Comparison of ENCODE assay signal across 16 cellular contexts in the genomic region with DNA sequence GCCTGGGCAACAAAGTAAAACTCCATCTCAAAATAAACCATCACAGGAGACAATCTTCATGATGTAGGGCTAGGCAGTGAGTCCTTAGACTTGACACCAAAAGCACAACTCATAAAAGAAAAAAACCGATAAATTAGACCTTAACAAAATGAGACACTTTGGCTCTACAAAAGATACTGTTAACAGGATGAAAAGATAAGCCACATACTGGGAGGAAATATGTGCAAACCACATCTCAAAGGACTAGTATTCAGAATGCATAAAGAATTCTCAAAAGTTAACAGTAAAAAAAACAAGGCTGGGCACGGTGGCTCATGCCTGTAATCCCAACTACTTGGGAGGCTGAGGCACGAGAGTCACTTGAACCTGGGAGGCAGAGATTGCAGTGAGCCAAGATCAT. TPM values are rescaled to one million over a fixed set of nuclear protein-coding genes. Genes with fewer than 3 reads are reported as not detected.
A peak's percentile ranks its signal among the peaks of the same experiment; 100 is the strongest.
DNase-seq lines count a peak whose midpoint lies in the region; ATAC-seq lines count a peak whose summit lies in the region.
"Had no signal": no experiment of that assay in that cellular context is flagged by ENCODE, and none has a peak within 500 bp of the region (broad histone marks: within the 10 kb centered on the region; RNA-seq: fewer than 3 reads in every experiment).

No MANE protein-coding gene starts in this region.

- peaks cover 38% of the 10 kb centered on the region for H3K4me1 ChIP-seq in CD4-positive, alpha-beta memory T cell (ENCODE audit: insufficient read depth, low read length)

- POLR2A ChIA-PET in activated CD4-positive, alpha-beta memory T cell treated with anti-CD3 and anti-CD28 coated beads, Interleukin-2, amount 10 ng/mL, durations not matched to agents 7 days and 5 days (lab: Charles Lee) = no interaction called here
- POLR2A ChIA-PET in activated CD4-positive, alpha-beta memory T cell treated with anti-CD3 and anti-CD28 coated beads for 36 hours (lab: Charles Lee) = no interaction called here
- POLR2A ChIA-PET in CD4-positive, alpha-beta memory T cell (lab: Charles Lee; ENCODE audit: partially characterized antibody) = no interaction called here

- no peaks in the 10 kb centered on the region for H3K27me3 ChIP-seq in CD4-positive, alpha-beta memory T cell (ENCODE audit: insufficient read depth, low read length)
- H3K27me3 ChIP-seq: BLaER1, MG63 had no signal

- intact Hi-C loops in activated CD4-positive, alpha-beta memory T cell treated with anti-CD3 and anti-CD28 coated beads for 36 hours (cut with micrococcal nuclease) = no loop called here
- intact Hi-C loops in CD4-positive, alpha-beta memory T cell (cut with micrococcal nuclease) = no loop called here

- CTCF ChIA-PET in activated CD4-positive, alpha-beta memory T cell treated with anti-CD3 and anti-CD28 coated beads, Interleukin-2, amount 10 ng/mL, durations not matched to agents 7 days and 5 days (lab: Charles Lee) = no interaction called here
- CTCF ChIA-PET in activated CD4-positive, alpha-beta memory T cell treated with anti-CD3 and anti-CD28 coated beads for 36 hours (lab: Charles Lee) = interaction anchor here (1.1 kb wide), 1 partner anchor 183 kb away, joined by 3 read pairs; no protein-coding TSS in a partner anchor
- CTCF ChIA-PET in CD4-positive, alpha-beta memory T cell (lab: Charles Lee; ENCODE audit: partially characterized antibody) = no interaction called here

- peaks cover 17% of the 10 kb centered on the region for H3K4me1 Mint-ChIP-seq in activated CD4-positive, alpha-beta memory T cell treated with anti-CD3 and anti-CD28 coated beads, Interleukin-2, amount 10 ng/mL, durations not matched to agents 7 days and 5 days
- H3K4me1 Mint-ChIP-seq in activated CD4-positive, alpha-beta memory T cell treated with anti-CD3 and anti-CD28 coated beads for 36 hours (ENCODE audit: low read depth) = peaks cover 19% of the 10 kb centered on the region
- peaks cover 20 to 49% (median 32%) of the 10 kb centered on the region in 4 donors for H3K4me1 Mint-ChIP-seq in CD4-positive, alpha-beta memory T cell
- peaks cover 9% of the 10 kb centered on the region for H3K4me1 Mint-ChIP-seq in T-helper 2 cell treated with Interferon-gamma antibody and Interleukin-4, amounts not matched to agents 5 μg/mL and 100 μg/mL, for 36 hours (ENCODE audit: low read depth)
- peaks cover 52 to 62% of the 10 kb centered on the region in 2 donors for H3K4me1 Mint-ChIP-seq in immature natural killer cell

- no peaks in the 10 kb centered on the region for H3K9me3 Mint-ChIP-seq in activated CD4-positive, alpha-beta memory T cell treated with anti-CD3 and anti-CD28 coated beads, Interleukin-2, amount 10 ng/mL, durations not matched to agents 7 days and 5 days
- H3K9me3 Mint-ChIP-seq in activated CD4-positive, alpha-beta memory T cell treated with anti-CD3 and anti-CD28 coated beads for 36 hours = no peaks in the 10 kb centered on the region
- peaks cover 0 to 2% (median 0%) of the 10 kb centered on the region in 8 donors for H3K9me3 Mint-ChIP-seq in CD4-positive, alpha-beta memory T cell
- no peaks in the 10 kb centered on the region for H3K9me3 Mint-ChIP-seq in T-helper 2 cell treated with Interferon-gamma antibody and Interleukin-4, amounts not matched to agents 5 μg/mL and 100 μg/mL, for 36 hours
- no peaks in the 10 kb centered on the region for H3K9me3 Mint-ChIP-seq in immature natural killer cell

- no peak overlapping the region for H3K4me3 Mint-ChIP-seq in activated CD4-positive, alpha-beta memory T cell treated with anti-CD3 and anti-CD28 coated beads, Interleukin-2, amount 10 ng/mL, durations not matched to agents 7 days and 5 days
- H3K4me3 Mint-ChIP-seq in activated CD4-positive, alpha-beta memory T cell treated with anti-CD3 and anti-CD28 coated beads for 36 hours = no peak overlapping the region
- H3K4me3 Mint-ChIP-seq in CD4-positive, alpha-beta memory T cell = peak overlapping the region; percentile 26 to 82 (median 66)
- peak overlapping the region; percentile 34 for H3K4me3 Mint-ChIP-seq in T-helper 2 cell treated with Interferon-gamma antibody and Interleukin-4, amounts not matched to agents 5 μg/mL and 100 μg/mL, for 36 hours
- H3K4me3 Mint-ChIP-seq in immature natural killer cell = peak overlapping the region; percentile 65 to 80 (median 73)

- H3K27ac Mint-ChIP-seq in activated CD4-positive, alpha-beta memory T cell treated with anti-CD3 and anti-CD28 coated beads, Interleukin-2, amount 10 ng/mL, durations not matched to agents 7 days and 5 days = peak overlapping the region; percentile 59
- no peak overlapping the region for H3K27ac Mint-ChIP-seq in activated CD4-positive, alpha-beta memory T cell treated with anti-CD3 and anti-CD28 coated beads for 36 hours
- peak overlapping the region; percentile 59 to 91 (median 80) for H3K27ac Mint-ChIP-seq in CD4-positive, alpha-beta memory T cell
- H3K27ac Mint-ChIP-seq in T-helper 2 cell treated with Interferon-gamma antibody and Interleukin-4, amounts not matched to agents 5 μg/mL and 100 μg/mL, for 36 hours = peak overlapping the region; percentile 5
- H3K27ac Mint-ChIP-seq in immature natural killer cell = peak overlapping the region; percentile 67 to 87 (median 76)

- no peak for ATAC-seq in GM19035 (IDR thresholded peaks at IDR 0.05; ENCODE audit: unreplicated experiment)
- no peak for ATAC-seq in HG02884 (IDR thresholded peaks at IDR 0.05; ENCODE audit: unreplicated experiment)
- ATAC-seq in HG02798 (IDR thresholded peaks at IDR 0.05; ENCODE audit: poor library complexity, unreplicated experiment) = no peak

- no peaks in the 10 kb centered on the region for H3K27me3 Mint-ChIP-seq in activated CD4-positive, alpha-beta memory T cell treated with anti-CD3 and anti-CD28 coated beads, Interleukin-2, amount 10 ng/mL, durations not matched to agents 7 days and 5 days
- no peaks in the 10 kb centered on the region for H3K27me3 Mint-ChIP-seq in activated CD4-positive, alpha-beta memory T cell treated with anti-CD3 and anti-CD28 coated beads for 36 hours
- no peaks in the 10 kb centered on the region for H3K27me3 Mint-ChIP-seq in CD4-positive, alpha-beta memory T cell
- no peaks in the 10 kb centered on the region for H3K27me3 Mint-ChIP-seq in T-helper 2 cell treated with Interferon-gamma antibody and Interleukin-4, amounts not matched to agents 5 μg/mL and 100 μg/mL, for 36 hours (ENCODE audit: low read depth)
- H3K27me3 Mint-ChIP-seq in immature natural killer cell (ENCODE audit: low read depth in 3 of 3) = peaks cover 0 to 6% (median 0%) of the 10 kb centered on the region in 3 donors

- H3K27ac ChIP-seq in CD4-positive, alpha-beta memory T cell (ENCODE audit: low read depth, low read length) = no peak overlapping the region
- H3K27ac ChIP-seq: BLaER1, KMS-11 had no signal

- H3K36me3 Mint-ChIP-seq in activated CD4-positive, alpha-beta memory T cell treated with anti-CD3 and anti-CD28 coated beads, Interleukin-2, amount 10 ng/mL, durations not matched to agents 7 days and 5 days (ENCODE audit: low read depth) = no peaks in the 10 kb centered on the region
- H3K36me3 Mint-ChIP-seq in activated CD4-positive, alpha-beta memory T cell treated with anti-CD3 and anti-CD28 coated beads for 36 hours = no peaks in the 10 kb centered on the region
- H3K36me3 Mint-ChIP-seq in CD4-positive, alpha-beta memory T cell = no peaks in the 10 kb centered on the region
- H3K36me3 Mint-ChIP-seq in T-helper 2 cell treated with Interferon-gamma antibody and Interleukin-4, amounts not matched to agents 5 μg/mL and 100 μg/mL, for 36 hours (ENCODE audit: low read depth) = no peaks in the 10 kb centered on the region
- H3K36me3 Mint-ChIP-seq in immature natural killer cell = no peaks in the 10 kb centered on the region

- no peak overlapping the region for H3K4me3 ChIP-seq in CD4-positive, alpha-beta memory T cell (ENCODE audit: low read length in 2 of 2)
- H3K4me3 ChIP-seq: BLaER1, MG63 had no signal

- H3K9me3 ChIP-seq in CD4-positive, alpha-beta memory T cell (ENCODE audit: control insufficient read depth in 1 of 2, low read length in 2 of 2) = no peaks in the 10 kb centered on the region
- H3K9me3 ChIP-seq: MG63 had no signal

- H3K36me3 ChIP-seq in CD4-positive, alpha-beta memory T cell (ENCODE audit: insufficient read depth, low read length) = no peaks in the 10 kb centered on the region
- H3K36me3 ChIP-seq: BLaER1, MG63 had no signal

- DNase-seq in activated CD4-positive, alpha-beta memory T cell treated with anti-CD3 and anti-CD28 coated beads, Interleukin-2, amount 10 ng/mL, durations not matched to agents 7 days and 5 days = no peak
- no peak for DNase-seq in activated CD4-positive, alpha-beta memory T cell treated with anti-CD3 and anti-CD28 coated beads for 36 hours
- peak in 4 of 5 donors; percentile 16 to 30 (median 24) for DNase-seq in CD4-positive, alpha-beta memory T cell
- no peak for DNase-seq in T-helper 2 cell treated with Interferon-gamma antibody and Interleukin-4, amounts not matched to agents 5 μg/mL and 100 μg/mL, for 36 hours (ENCODE audit: low spot score)
- peak in 1 of 3 donors; percentile 14 for DNase-seq in immature natural killer cell
- DNase-seq: MG63, NCI-H1092, NCI-H146, NCI-H2081 treated with DMSO at 0.1 percent for 48 hours, NCI-H510A treated with DMSO at 0.1 percent for 48 hours, NCI-H82 had no signal

RNA-seq across cellular contexts. Expression of gene EFHC2, which starts 13.2 kb away (rescaled TPM):
- under 1 TPM; 0.63 TPM for total RNA-seq in activated CD4-positive, alpha-beta memory T cell treated with anti-CD3 and anti-CD28 coated beads, Interleukin-2, amount 10 ng/mL, durations not matched to agents 7 days and 5 days
- total RNA-seq in activated CD4-positive, alpha-beta memory T cell treated with anti-CD3 and anti-CD28 coated beads for 36 hours = under 1 TPM; 0.24 to 0.58 TPM
- 1 to 10 TPM in 1 of 2 experiments, under 1 TPM in 1; 0.94 to 1.9 TPM for total RNA-seq in CD4-positive, alpha-beta memory T cell
- polyA plus RNA-seq in CD4-positive, alpha-beta memory T cell = 1 to 10 TPM; 5.1 to 6.3 TPM
- polyA plus RNA-seq in immature natural killer cell = 10 to 100 TPM; 11.2 to 19.5 (median 13.2) TPM

Comparison
In these comparisons a context has a peak if more than half of its experiments do, and no peak if none do; other contexts are left out.
1. DNase-seq: peak in CD4-positive, alpha-beta memory T cell (4 of 5); none in activated CD4-positive, alpha-beta memory T cell treated with anti-CD3 and anti-CD28 coated beads, Interleukin-2, amount 10 ng/mL, durations not matched to agents 7 days and 5 days (single experiment), activated CD4-positive, alpha-beta memory T cell treated with anti-CD3 and anti-CD28 coated beads for 36 hours (single experiment) and T-helper 2 cell treated with Interferon-gamma antibody and Interleukin-4, amounts not matched to agents 5 μg/mL and 100 μg/mL, for 36 hours (single experiment).
2. H3K4me3 Mint-ChIP-seq: peak in CD4-positive, alpha-beta memory T cell (8 of 8), T-helper 2 cell treated with Interferon-gamma antibody and Interleukin-4, amounts not matched to agents 5 μg/mL and 100 μg/mL, for 36 hours (single experiment) and immature natural killer cell (5 of 5); none in activated CD4-positive, alpha-beta memory T cell treated with anti-CD3 and anti-CD28 coated beads, Interleukin-2, amount 10 ng/mL, durations not matched to agents 7 days and 5 days (single experiment) and activated CD4-positive, alpha-beta memory T cell treated with anti-CD3 and anti-CD28 coated beads for 36 hours (single experiment).